In genomic region chr4:101421393-101421792, GRCh38 we compare ENCODE assay signal across 19 cellular contexts.
"Had no signal": no experiment of that assay in that cellular context is flagged by ENCODE, and none has a peak within 500 bp of the region (broad histone marks: within the 10 kb centered on the region; RNA-seq: fewer than 3 reads in every experiment).

No MANE protein-coding gene starts in this region.

- ATAC-seq: activated T-helper 17 cell treated with anti-CD3 and anti-CD28 coated beads, Interleukin-2, amount 50 U/mL, for 72 hours; left colon had no signal

- DNase-seq: activated CD4-positive, alpha-beta memory T cell treated with anti-CD3 and anti-CD28 coated beads, Interleukin-2, amount 10 ng/mL, durations not matched to agents 7 days and 5 days; activated CD4-positive, alpha-beta T cell treated with anti-CD3 and anti-CD28 coated beads for 48 hours; activated CD4-positive, CD25-positive, alpha-beta regulatory T cell; activated naive CD4-positive, alpha-beta T cell treated with anti-CD3 and anti-CD28 coated beads for 36 hours; activated T-cell treated with anti-CD3 and anti-CD28 coated beads, Interleukin-2, amount 50 U/mL, for 1 hour; anterior cingulate cortex; brain microvascular endothelial cell; cortex of kidney; effector CD4-positive, alpha-beta T cell; left colon; stimulated activated CD4-positive, alpha-beta T cell treated with anti-CD3 and anti-CD28 coated beads, Interleukin-12 subunit alpha, Interleukin-12 subunit beta, amount 100 ng/mL, for 4 hours; stimulated activated CD4-positive, alpha-beta T cell treated with anti-CD3 and anti-CD28 coated beads, Interleukin-1b, Interleukin-23, amount 100 ng/mL, for 48 hours; stimulated activated CD8-positive, alpha-beta memory T cell treated with anti-CD3 and anti-CD28 coated beads, Interleukin-4, amount 100 ng/mL, for 48 hours; stimulated activated naive CD4-positive, alpha-beta T cell; T-helper 9 cell had no signal

- H3K27ac Mint-ChIP-seq: activated CD4-positive, alpha-beta memory T cell treated with anti-CD3 and anti-CD28 coated beads, Interleukin-2, amount 10 ng/mL, durations not matched to agents 7 days and 5 days; activated naive CD4-positive, alpha-beta T cell treated with anti-CD3 and anti-CD28 coated beads for 36 hours; activated T-helper 17 cell treated with anti-CD3 and anti-CD28 coated beads, Interleukin-2, amount 50 U/mL, for 72 hours; progenitor cell of endocrine pancreas had no signal

- H3K36me3 ChIP-seq: brain microvascular endothelial cell had no signal

- H3K27ac ChIP-seq: brain microvascular endothelial cell, hepatocyte had no signal

- H3K9me3 Mint-ChIP-seq: activated T-helper 17 cell treated with anti-CD3 and anti-CD28 coated beads, Interleukin-2, amount 50 U/mL, for 72 hours had no signal

- H3K4me3 ChIP-seq: hepatocyte, lung had no signal

- H3K27me3 Mint-ChIP-seq: activated T-helper 17 cell treated with anti-CD3 and anti-CD28 coated beads, Interleukin-2, amount 50 U/mL, for 72 hours; progenitor cell of endocrine pancreas had no signal

- H3K79me2 ChIP-seq: hepatocyte had no signal

- H3K27me3 ChIP-seq: brain microvascular endothelial cell, hepatocyte had no signal

- H3K4me2 ChIP-seq: hepatocyte had no signal

- H2AFZ ChIP-seq: hepatocyte had no signal

- H3K4me3 Mint-ChIP-seq: activated CD4-positive, alpha-beta memory T cell treated with anti-CD3 and anti-CD28 coated beads, Interleukin-2, amount 10 ng/mL, durations not matched to agents 7 days and 5 days; activated naive CD4-positive, alpha-beta T cell treated with anti-CD3 and anti-CD28 coated beads for 36 hours; activated T-helper 17 cell treated with anti-CD3 and anti-CD28 coated beads, Interleukin-2, amount 50 U/mL, for 72 hours had no signal
